In the genomic region with DNA sequence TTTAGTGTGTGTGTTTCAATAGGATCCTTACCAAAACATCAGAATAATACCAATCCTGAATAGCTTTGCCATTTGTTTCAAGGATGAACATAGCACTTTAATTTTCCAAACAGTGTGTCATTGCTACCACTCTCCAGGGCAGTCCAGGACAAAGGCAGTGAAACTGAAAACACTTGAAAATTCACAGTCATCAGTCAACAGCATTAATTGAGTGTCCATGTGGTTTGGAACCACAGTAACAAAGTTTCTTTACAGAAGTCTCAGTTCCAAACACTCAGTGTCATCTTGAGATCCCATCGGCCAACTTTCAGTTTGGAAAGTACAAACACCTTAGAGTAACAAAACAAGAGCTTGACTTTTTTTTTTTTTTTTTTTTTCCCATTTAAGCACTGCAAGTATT, we compare ENCODE assay signal across 13 cellular contexts.
DNase-seq lines count a peak whose midpoint lies in the region; ATAC-seq lines count a peak whose summit lies in the region.
"Had no signal": no experiment of that assay in that cellular context is flagged by ENCODE, and none has a peak within 500 bp of the region (broad histone marks: within the 10 kb centered on the region; RNA-seq: fewer than 3 reads in every experiment).

No MANE protein-coding gene starts in this region.

- DNase-seq in NCI-H510A treated with DMSO at 0.1 percent for 48 hours (lab: John Stamatoyannopoulos, UW): peak; percentile 77
- no peak for DNase-seq in NCI-H510A (lab: John Stamatoyannopoulos, UW)
- no peak for DNase-seq in foreskin melanocyte
- DNase-seq in NCI-H345 treated with DMSO at 0.1 percent for 48 hours (lab: John Stamatoyannopoulos, UW; ENCODE audit: unreplicated experiment): no peak
- DNase-seq in nucleus accumbens (lab: John Stamatoyannopoulos, UW): no peak
- no peak for DNase-seq in NK-92 treated with Interleukin-12 subunit alpha and Interleukin-12 subunit beta, amount 100 ng/mL, for 24 hours (lab: John Stamatoyannopoulos, UW)
- DNase-seq: activated CD8-positive, alpha-beta T cell treated with anti-CD3 and anti-CD28 coated beads for 36 hours; dermis blood vessel endothelial cell; DMS79 treated with DMSO at 0.1 percent for 48 hours; KBM-7; NCI-H446 treated with DMSO at 0.1 percent for 48 hours had no signal

- peak; percentile 93 for ATAC-seq in HG02678 (IDR thresholded peaks at IDR 0.05; ENCODE audit: unreplicated experiment)
- peak; percentile 87 for ATAC-seq in HG03432 (IDR thresholded peaks at IDR 0.05; ENCODE audit: unreplicated experiment)
- ATAC-seq: activated CD8-positive, alpha-beta T cell treated with anti-CD3 and anti-CD28 coated beads for 36 hours had no signal
